35 cellular contexts compared by ENCODE assay signal in the genomic region with DNA sequence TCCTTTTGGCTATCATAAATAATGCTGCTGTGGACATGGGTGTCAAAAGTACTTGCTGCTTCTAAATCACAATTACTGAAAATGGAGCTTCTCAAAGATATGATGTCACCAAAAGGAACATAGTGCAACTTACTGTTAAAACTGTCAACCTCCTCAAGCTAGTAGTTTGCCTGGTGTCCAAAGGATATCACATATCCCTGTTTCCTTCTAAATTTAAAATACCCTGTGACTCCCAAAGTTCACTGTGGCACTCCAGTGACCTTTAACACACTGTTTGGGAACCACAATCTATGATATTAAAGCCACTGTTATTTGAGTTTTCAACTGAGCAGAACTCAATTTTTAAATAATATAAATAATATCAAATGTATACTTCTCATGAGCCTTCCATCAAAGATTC.
"Had no signal": no experiment of that assay in that cellular context is flagged by ENCODE, and none has a peak within 500 bp of the region (broad histone marks: within the 10 kb centered on the region; RNA-seq: fewer than 3 reads in every experiment).

No MANE protein-coding gene starts in this region.

- H3K9me3 ChIP-seq: MG63 had no signal

- H3K27ac ChIP-seq: KMS-11 had no signal

- H3K9ac ChIP-seq: KMS-11 had no signal

- H3K4me2 ChIP-seq: KMS-11 had no signal

- H3K27me3 ChIP-seq: MG63 had no signal

- H3K4me3 ChIP-seq: MG63 had no signal

- DNase-seq: Karpas-422, Kasumi-1, MG63, MM.1S, MV-4-11, NCI-H1048, NCI-H1092, NCI-H1092 treated with DMSO at 0.1 percent for 48 hours, NCI-H1105, NCI-H1105 treated with DMSO at 0.1 percent for 48 hours, NCI-H1417, NCI-H1417 treated with DMSO at 0.1 percent for 48 hours, NCI-H1436, NCI-H1436 treated with DMSO at 0.1 percent for 48 hours, NCI-H146, NCI-H1694, NCI-H1694 treated with DMSO at 0.1 percent for 48 hours, NCI-H187, NCI-H187 treated with DMSO at 0.1 percent for 48 hours, NCI-H1930, NCI-H2029, NCI-H2029 treated with DMSO at 0.1 percent for 48 hours, NCI-H2081, NCI-H2081 treated with DMSO at 0.1 percent for 48 hours, NCI-H2107, NCI-H2171, NCI-H2171 treated with DMSO at 0.1 percent for 48 hours, NCI-H2227 treated with DMSO at 0.1 percent for 48 hours, NCI-H226, NCI-H345, NCI-H446, NCI-H446 treated with DMSO at 0.1 percent for 48 hours, NCI-H510A, NCI-H510A treated with DMSO at 0.1 percent for 48 hours had no signal

- H3K36me3 ChIP-seq: MG63 had no signal
